Comparison of ENCODE assay signal across 8 cellular contexts in genomic region chr5:73201547-73202513, GRCh38. TPM values are rescaled to one million over a fixed set of nuclear protein-coding genes. Genes with fewer than 3 reads are reported as not detected.
DNase-seq lines count a peak whose midpoint lies in the region; ATAC-seq and TF ChIP-seq lines count a peak whose summit lies in the region.

No MANE protein-coding gene starts in this region.

- no peak overlapping the region for H3K27ac Mint-ChIP-seq in endothelial cell (ENCODE audit: unreplicated experiment)

- DNase-seq in Daoy (ENCODE audit: low read depth), result peak; percentile 85
- peak; percentile 17 to 23 for DNase-seq in NOMO-1 (lab: John Stamatoyannopoulos, UW; ENCODE audit: unreplicated experiment in 2 of 2)
- DNase-seq in activated CD8-positive, alpha-beta memory T cell treated with anti-CD3 and anti-CD28 coated beads for 4 hours (ENCODE audit: low read depth in 2 of 2), result peak; percentile 19 to 34
- peak; percentile 92 for DNase-seq in endothelial cell (ENCODE audit: low spot score)
- peak; percentile 61 for DNase-seq in midbrain (lab: John Stamatoyannopoulos, UW)
- DNase-seq in stimulated activated CD8-positive, alpha-beta memory T cell treated with anti-CD3 and anti-CD28 coated beads, Interleukin-4, amount 100 ng/mL, for 48 hours, result peak; percentile 85
- no peak for DNase-seq in middle frontal gyrus (ENCODE audit: extremely low spot score, low spot score)

- no peaks in the 10 kb centered on the region for H3K4me1 Mint-ChIP-seq in endothelial cell (ENCODE audit: unreplicated experiment)

- ATAC-seq in HG02678 (IDR thresholded peaks at IDR 0.05; ENCODE audit: unreplicated experiment), result peak; percentile 81

- peak; percentile 82 for TF ChIP-seq CTCF in endothelial cell (IDR thresholded peaks at IDR 0.05; ENCODE audit: unreplicated experiment)

- H3K4me3 Mint-ChIP-seq in endothelial cell (ENCODE audit: unreplicated experiment), result no peak overlapping the region

- H3K9me3 Mint-ChIP-seq in endothelial cell (ENCODE audit: unreplicated experiment), result no peaks in the 10 kb centered on the region

- H3K27me3 Mint-ChIP-seq in endothelial cell (ENCODE audit: unreplicated experiment), result peaks cover 3% of the 10 kb centered on the region

- H3K36me3 Mint-ChIP-seq in endothelial cell (ENCODE audit: low read depth, unreplicated experiment), result peaks cover 9% of the 10 kb centered on the region

RNA-seq across cellular contexts. Expression of gene TMEM174, which starts 28.8 kb away (rescaled TPM):
- not detected in 2 replicates for total RNA-seq in Daoy (2014; rRNA removed; shearing (Covaris generic))
- total RNA-seq in endothelial cell (ENCODE audit: unreplicated experiment), result not detected
